Comparison of ENCODE assay signal across 21 cellular contexts in the genomic region with DNA sequence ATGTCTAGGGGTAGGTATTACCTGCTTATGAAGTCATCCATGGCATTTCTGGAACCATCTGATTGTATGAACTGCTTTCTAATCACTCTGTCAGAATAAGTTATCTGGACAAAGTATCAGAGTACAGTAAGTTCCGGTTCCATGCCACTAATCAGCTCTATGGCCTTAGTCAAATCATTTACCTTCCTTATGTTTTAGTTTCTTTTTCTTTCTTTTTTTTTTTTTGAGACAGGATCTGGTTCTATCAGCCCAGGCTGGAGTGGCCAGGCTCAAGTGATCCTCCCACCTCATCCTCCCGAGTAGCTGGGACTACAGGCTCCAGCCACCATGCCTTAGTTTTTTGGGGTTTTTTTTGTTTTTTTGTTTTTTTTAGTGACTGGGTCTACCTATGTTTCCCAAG. TPM values are rescaled to one million over a fixed set of nuclear protein-coding genes. Genes with fewer than 3 reads are reported as not detected.
A peak's percentile ranks its signal among the peaks of the same experiment; 100 is the strongest.
DNase-seq lines count a peak whose midpoint lies in the region; ATAC-seq and TF ChIP-seq lines count a peak whose summit lies in the region.
"Had no signal": no experiment of that assay in that cellular context is flagged by ENCODE, and none has a peak within 500 bp of the region (broad histone marks: within the 10 kb centered on the region; RNA-seq: fewer than 3 reads in every experiment).

No MANE protein-coding gene starts in this region.

- POLR2A ChIA-PET in MCF 10A (lab: Yijun Ruan, JAX) = interaction anchor here (0.6 kb wide), 1 partner anchor 29 kb away, joined by 3 read pairs; no protein-coding TSS in a partner anchor

- TF ChIP-seq CTCF in DOHH2 (IDR thresholded peaks at IDR 0.05; ENCODE audit: low read depth, low read length, poor library complexity, severe bottlenecking) (no peak), GM23338 (conservative IDR thresholded peaks at IDR 0.05; ENCODE audit: low read depth in 2 of 2) (no peak), MCF 10A (IDR thresholded peaks at IDR 0.05; ENCODE audit: unreplicated experiment) (no peak), GM13976 (IDR thresholded peaks at IDR 0.05; ENCODE audit: borderline replicate concordance, control extremely low read depth, extremely low read depth, insufficient read depth, missing control alignments) (no peak)

- H3K36me3 ChIP-seq in DOHH2 (ENCODE audit: control insufficient read depth, low read length) (peaks cover 3% of the 10 kb centered on the region; the same call in 1 of the 2 replicates), GM23338 (ENCODE audit: insufficient read depth) (no peaks in the 10 kb centered on the region)
- H3K36me3 ChIP-seq: thoracic aorta had no signal

- H3F3A ChIP-seq in DOHH2 (ENCODE audit: control insufficient read depth, insufficient read depth) (no peaks in the 10 kb centered on the region), GM23338 (replicated peaks; ENCODE audit: low read depth) (no peaks in the 10 kb centered on the region)

- CTCF ChIA-PET in activated naive CD4-positive, alpha-beta T cell treated with anti-CD3 and anti-CD28 coated beads for 36 hours (lab: Charles Lee) = no interaction called here
- CTCF ChIA-PET in MCF 10A (lab: Yijun Ruan, JAX) = interaction anchor here (0.6 to 1.1 kb wide), 2 partner anchors 13 to 67 kb away, joined by 3 read pairs; no protein-coding TSS in a partner anchor

- intact Hi-C loops in activated naive CD4-positive, alpha-beta T cell treated with anti-CD3 and anti-CD28 coated beads for 36 hours (cut with micrococcal nuclease) = no loop called here
- intact Hi-C loops in MCF 10A (cut with micrococcal nuclease) = no loop called here

- H3K4me1 ChIP-seq in DOHH2 (ENCODE audit: control insufficient read depth, low read length) (peaks cover 51% of the 10 kb centered on the region), GM23338 (ENCODE audit: insufficient read depth) (no peaks in the 10 kb centered on the region)

- H3K4me2 ChIP-seq in DOHH2 (ENCODE audit: low read length) (peak overlapping the region; percentile 21; the same call in 1 of the 2 replicates), GM23338 (no peak overlapping the region)
- H3K4me2 ChIP-seq: KMS-11 had no signal

- H3K9me2 ChIP-seq in DOHH2 (replicated peaks; ENCODE audit: control insufficient read depth, low read length) = no peaks in the 10 kb centered on the region
- H3K9me2 ChIP-seq in GM23338 (ENCODE audit: insufficient read depth) = no peaks in the 10 kb centered on the region

- no peaks in the 10 kb centered on the region for H3K27me3 ChIP-seq in DOHH2 (ENCODE audit: control insufficient read depth, low read length)
- no peaks in the 10 kb centered on the region for H3K27me3 ChIP-seq in GM23338 (ENCODE audit: insufficient read depth)

- peaks cover 6% of the 10 kb centered on the region for H3K4me1 Mint-ChIP-seq in central memory CD8-positive, alpha-beta T cell
- peaks cover 29% of the 10 kb centered on the region for H3K4me1 Mint-ChIP-seq in activated naive CD4-positive, alpha-beta T cell treated with anti-CD3 and anti-CD28 coated beads for 36 hours (ENCODE audit: low read depth)
- no peaks in the 10 kb centered on the region for H3K4me1 Mint-ChIP-seq in GM23338
- no peaks in the 10 kb centered on the region for H3K4me1 Mint-ChIP-seq in MCF 10A (ENCODE audit: insufficient read depth, unreplicated experiment)

- in situ Hi-C loops in GM13976 (cut with MboI; ENCODE audit: low sequenced_read_pairs, unreplicated experiment) = no loop called here

- DNase-seq in central memory CD8-positive, alpha-beta T cell (ENCODE audit: low spot score in 2 of 2) = no peak
- no peak for DNase-seq in activated naive CD4-positive, alpha-beta T cell treated with anti-CD3 and anti-CD28 coated beads for 36 hours
- DNase-seq in GM23338 (ENCODE audit: low spot score) (no peak), MCF 10A (ENCODE audit: unreplicated experiment) (no peak), GM13976 (ENCODE audit: low spot score) (no peak)
- DNase-seq: activated CD8-positive, alpha-beta T cell treated with anti-CD3 and anti-CD28 coated beads for 36 hours; amygdala; central memory CD4-positive, alpha-beta T cell; EL; HFFc6; mammary epithelial cell; naive thymus-derived CD8-positive, alpha-beta T cell; NCI-H1092; stimulated activated CD4-positive, alpha-beta T cell treated with anti-CD3 and anti-CD28 coated beads, Interleukin-4, amount 100 ng/mL, for 4 hours; stimulated activated CD8-positive, alpha-beta memory T cell treated with anti-CD3 and anti-CD28 coated beads, Interleukin-4, amount 100 ng/mL, for 48 hours had no signal

- H3K36me3 Mint-ChIP-seq in central memory CD8-positive, alpha-beta T cell (ENCODE audit: insufficient read depth) = peaks cover 14% of the 10 kb centered on the region
- H3K36me3 Mint-ChIP-seq in activated naive CD4-positive, alpha-beta T cell treated with anti-CD3 and anti-CD28 coated beads for 36 hours (ENCODE audit: low read depth) = peaks cover 1% of the 10 kb centered on the region
- H3K36me3 Mint-ChIP-seq in GM23338 (ENCODE audit: low read depth) (peaks cover 2% of the 10 kb centered on the region; the same call in 1 of the 3 replicates), MCF 10A (ENCODE audit: insufficient read depth, unreplicated experiment) (peaks cover 32% of the 10 kb centered on the region)

- peak; percentile 43 for ATAC-seq in GM19452 (IDR thresholded peaks at IDR 0.05; ENCODE audit: unreplicated experiment)
- peak; percentile 58 for ATAC-seq in HG03432 (IDR thresholded peaks at IDR 0.05; ENCODE audit: unreplicated experiment)
- ATAC-seq in central memory CD8-positive, alpha-beta T cell (replicated peaks; ENCODE audit: extremely low read depth, poor library complexity, severe bottlenecking) = no peak
- ATAC-seq in GM23338 = no peak
- ATAC-seq: activated CD8-positive, alpha-beta T cell treated with anti-CD3 and anti-CD28 coated beads for 36 hours; naive thymus-derived CD8-positive, alpha-beta T cell had no signal

- BruUV-seq in MCF 10A (replicated peaks; lab: Mats Ljungman, UMichigan) = no TSS peak

- no peaks in the 10 kb centered on the region for H3K9me3 Mint-ChIP-seq in central memory CD8-positive, alpha-beta T cell
- H3K9me3 Mint-ChIP-seq in activated naive CD4-positive, alpha-beta T cell treated with anti-CD3 and anti-CD28 coated beads for 36 hours = no peaks in the 10 kb centered on the region
- H3K9me3 Mint-ChIP-seq in GM23338 = no peaks in the 10 kb centered on the region
- no peaks in the 10 kb centered on the region for H3K9me3 Mint-ChIP-seq in MCF 10A (ENCODE audit: unreplicated experiment)
- H3K9me3 Mint-ChIP-seq: activated CD8-positive, alpha-beta T cell treated with anti-CD3 and anti-CD28 coated beads for 36 hours; HFFc6; naive thymus-derived CD8-positive, alpha-beta T cell had no signal

- H3K4me3 ChIP-seq in DOHH2 (ENCODE audit: low read length) = no peak overlapping the region
- H3K4me3 ChIP-seq in GM23338 = no peak overlapping the region
- H3K4me3 ChIP-seq: skin epidermis, thoracic aorta had no signal

- no peaks in the 10 kb centered on the region for H4K20me1 ChIP-seq in DOHH2 (ENCODE audit: control insufficient read depth, insufficient read depth, low read depth, low read length)
- no peaks in the 10 kb centered on the region; the same call in 1 of the 2 replicates for H4K20me1 ChIP-seq in GM23338 (replicated peaks; ENCODE audit: insufficient read depth)

- no peak overlapping the region for H2AFZ ChIP-seq in GM23338

- H3K9me3 ChIP-seq in DOHH2 (ENCODE audit: control insufficient read depth, insufficient read depth, low read length) = no peaks in the 10 kb centered on the region
- H3K9me3 ChIP-seq: thoracic aorta had no signal

- H3K27ac ChIP-seq in DOHH2 (ENCODE audit: low read depth, low read length) = no peak overlapping the region
- no peak overlapping the region for H3K27ac ChIP-seq in GM23338 (ENCODE audit: low read depth)
- H3K27ac ChIP-seq: KMS-11, skin epidermis, thoracic aorta had no signal

- H3K4me3 Mint-ChIP-seq in central memory CD8-positive, alpha-beta T cell = no peak overlapping the region
- H3K4me3 Mint-ChIP-seq in activated naive CD4-positive, alpha-beta T cell treated with anti-CD3 and anti-CD28 coated beads for 36 hours = no peak overlapping the region
- H3K4me3 Mint-ChIP-seq in GM23338 (no peak overlapping the region), MCF 10A (ENCODE audit: unreplicated experiment) (no peak overlapping the region)
- H3K4me3 Mint-ChIP-seq: activated CD8-positive, alpha-beta T cell treated with anti-CD3 and anti-CD28 coated beads for 36 hours; HFFc6; naive thymus-derived CD8-positive, alpha-beta T cell had no signal

- peak overlapping the region; percentile 73 for H3K27ac Mint-ChIP-seq in central memory CD8-positive, alpha-beta T cell (ENCODE audit: low read depth)
- H3K27ac Mint-ChIP-seq in activated naive CD4-positive, alpha-beta T cell treated with anti-CD3 and anti-CD28 coated beads for 36 hours = no peak overlapping the region
- no peak overlapping the region for H3K27ac Mint-ChIP-seq in GM23338
- H3K27ac Mint-ChIP-seq in MCF 10A (ENCODE audit: low read depth, unreplicated experiment) = no peak overlapping the region
- H3K27ac Mint-ChIP-seq: HFFc6 had no signal

- peaks cover 88% of the 10 kb centered on the region for H3K79me2 ChIP-seq in DOHH2 (ENCODE audit: control insufficient read depth, low read length)
- peaks cover 66% of the 10 kb centered on the region for H3K79me2 ChIP-seq in GM23338 (replicated peaks; ENCODE audit: insufficient read depth)

- H3K27me3 Mint-ChIP-seq in central memory CD8-positive, alpha-beta T cell = no peaks in the 10 kb centered on the region
- H3K27me3 Mint-ChIP-seq in activated naive CD4-positive, alpha-beta T cell treated with anti-CD3 and anti-CD28 coated beads for 36 hours (ENCODE audit: low read depth) = no peaks in the 10 kb centered on the region
- H3K27me3 Mint-ChIP-seq in GM23338 (ENCODE audit: insufficient read depth, low read depth, poor library complexity) = no peaks in the 10 kb centered on the region
- H3K27me3 Mint-ChIP-seq in MCF 10A (ENCODE audit: insufficient read depth, unreplicated experiment) = no peaks in the 10 kb centered on the region
- H3K27me3 Mint-ChIP-seq: activated CD8-positive, alpha-beta T cell treated with anti-CD3 and anti-CD28 coated beads for 36 hours; naive thymus-derived CD8-positive, alpha-beta T cell had no signal

TF ChIP-seq in GM23338, 12 proteins besides CTCF, POLR2A, EP300 and RAD21 (continues in another document):
- TF ChIP-seq STAT1 (IDR thresholded peaks at IDR 0.05; ENCODE audit: unreplicated experiment) (no peak), EZH2 (IDR thresholded peaks at IDR 0.05; ENCODE audit: low read depth, unreplicated experiment) (no peak), CREB1 (CRISPR knock-in tag; IDR thresholded peaks at IDR 0.05; ENCODE audit: low read depth) (no peak), ZNF331 (CRISPR knock-in tag; IDR thresholded peaks at IDR 0.05; ENCODE audit: low read depth) (no peak), EZH2phosphoT487 (IDR thresholded peaks at IDR 0.05; ENCODE audit: unreplicated experiment) (no peak), JUNB (IDR thresholded peaks at IDR 0.05; ENCODE audit: unreplicated experiment) (no peak), POLR2AphosphoS5 (IDR thresholded peaks at IDR 0.05; ENCODE audit: low read depth) (no peak)

RNA-seq across cellular contexts. Expression of a gene that starts 11.5 kb away (rescaled TPM):
- 10 to 100 TPM; 24.0 to 24.5 TPM for total RNA-seq in activated naive CD4-positive, alpha-beta T cell treated with anti-CD3 and anti-CD28 coated beads for 36 hours
- total RNA-seq in GM23338 (2014; rRNA removed; shearing (Covaris generic)) = 25.5 and 34.7 TPM in 2 replicates
- polyA plus RNA-seq in GM23338 (2016; fragmentation: Nextera tagmentation; extraction: Ambion mirVana) = 12.8 and 15.6 TPM in 2 replicates
- total RNA-seq in MCF 10A (2022) = 62.1 and 62.9 TPM in 2 replicates

Comparison
In these comparisons a context has a peak if more than half of its experiments do, and no peak if none do; other contexts are left out.
1. ATAC-seq: peak in GM19452 (single experiment) and HG03432 (single experiment); none in central memory CD8-positive, alpha-beta T cell (single experiment) and GM23338 (single experiment).